8 cellular contexts compared by ENCODE assay signal in genomic region chr19:1270168-1270853, GRCh38. TPM values are rescaled to one million over a fixed set of nuclear protein-coding genes. Genes with fewer than 3 reads are reported as not detected.
DNase-seq lines count a peak whose midpoint lies in the region; ATAC-seq, FAIRE-seq and TF ChIP-seq lines count a peak whose summit lies in the region.

No MANE protein-coding gene starts in this region.

- H3K27ac ChIP-seq in DND-41 (ENCODE audit: low read length) (peak overlapping the region; percentile 92), OCI-LY3 (ENCODE audit: low read length) (peak overlapping the region; percentile 69), H1 (ENCODE audit: low read depth, low read length) (peak overlapping the region; percentile 98)

- H3K79me2 ChIP-seq in DND-41 (ENCODE audit: insufficient read depth, low read length) (peaks cover 56% of the 10 kb centered on the region), OCI-LY3 (ENCODE audit: low read length) (peaks cover 55% of the 10 kb centered on the region), H1 (ENCODE audit: control insufficient read depth in 1 of 2, insufficient read depth in 2 of 2, low read length in 2 of 2) (peaks cover 5 to 32% of the 10 kb centered on the region in 2 experiments)

- WGBS in H1 (ENCODE audit: extremely low coverage in 1 of 2, insufficient coverage in 1 of 2, insufficient read length in 1 of 2, insufficient replicate concordance in 2 of 2, low coverage in 1 of 2, low lambda C conversion rate in 2 of 2, missing lambda C conversion rate in 1 of 2), 2 experiments = 62% methylated on average over 9 of the region's 9 CpGs; no CpG with 5 or more reads in 1 of the 2 experiments

- H3K23me2 ChIP-seq in H1 (ENCODE audit: low read depth, low read length) = peaks cover 23% of the 10 kb centered on the region; the same call in 1 of the 2 replicates

- H2AK5ac ChIP-seq in H1 (ENCODE audit: low read depth, low read length) = no peak overlapping the region; the same call in 1 of the 2 replicates

- H3K9ac ChIP-seq in DND-41 (ENCODE audit: low read depth, low read length) (peak overlapping the region; percentile 90), OCI-LY3 (ENCODE audit: low read length) (peak overlapping the region; percentile 86), H1 (replicated peaks in 1 of 4; ENCODE audit: extremely low read depth in 1 of 4, low read depth in 3 of 4, low read length in 3 of 4) (peak overlapping the region; percentile 91 to 100 (median 97))

- no peak for TF ChIP-seq RAD21 in H1 (IDR thresholded peaks at IDR 0.05 in 1 of 2, conservative IDR thresholded peaks at IDR 0.05 in 1 of 2; ENCODE audit: low read depth in 2 of 2, low read length in 2 of 2)

- ATAC-seq in DND-41 (ENCODE audit: insufficient read depth, low read depth) = no peak
- no peak for ATAC-seq in GM21360 (IDR thresholded peaks at IDR 0.05; ENCODE audit: unreplicated experiment)
- ATAC-seq in HG02588 (IDR thresholded peaks at IDR 0.05; ENCODE audit: unreplicated experiment) = no peak
- ATAC-seq in GM19328 (IDR thresholded peaks at IDR 0.05; ENCODE audit: unreplicated experiment) = no peak

- peak overlapping the region; percentile 83 for H3K4me2 ChIP-seq in DND-41 (ENCODE audit: insufficient read depth, low read length)
- peak overlapping the region; percentile 98 for H3K4me2 ChIP-seq in OCI-LY3 (ENCODE audit: low read length)
- peak overlapping the region; percentile 83 to 99 for H3K4me2 ChIP-seq in H1 (ENCODE audit: insufficient read depth in 1 of 2, low read depth in 2 of 2, low read length in 2 of 2)

- H3K56ac ChIP-seq in H1 (replicated peaks; ENCODE audit: insufficient read length, low read depth, low read length) = no peak overlapping the region

- no peak overlapping the region for H3K23ac ChIP-seq in H1 (ENCODE audit: insufficient read length)

- TF ChIP-seq CTCF in DND-41 (IDR thresholded peaks at IDR 0.05; ENCODE audit: borderline replicate concordance, extremely low read depth, low read length, poor library complexity, severe bottlenecking) = no peak
- no peak for TF ChIP-seq CTCF in OCI-LY3 (IDR thresholded peaks at IDR 0.05; ENCODE audit: low read depth, low read length)
- no peak for TF ChIP-seq CTCF in H1 (IDR thresholded peaks at IDR 0.05; ENCODE audit: control extremely low read depth in 1 of 3, insufficient read depth in 1 of 3, low read depth in 1 of 3, low read length in 3 of 3)
- TF ChIP-seq CTCF in osteocyte (IDR thresholded peaks at IDR 0.05) = no peak

- no peak for TF ChIP-seq EP300 in H1 (IDR thresholded peaks at IDR 0.05; ENCODE audit: borderline replicate concordance in 1 of 2, low read depth in 2 of 2, low read length in 2 of 2)

- H2BK12ac ChIP-seq in H1 (ENCODE audit: low read depth, low read length) = no peak overlapping the region

- H3K36me3 Mint-ChIP-seq in osteocyte (ENCODE audit: unreplicated experiment) = peaks cover 32% of the 10 kb centered on the region

- H2BK20ac ChIP-seq in H1 (ENCODE audit: low read length) = no peak overlapping the region

- POLR2A ChIA-PET in H1 (lab: Charles Lee; ENCODE audit: partially characterized antibody) = interaction anchor here (0.7 to 19.4 kb wide), 22 partner anchors 6 to 305 kb away, joined by 3 to 456 read pairs (median 8); partner anchors contain the start of genes ARHGAP45, ATP5F1D, CBARP and CIRBP

- H4K5ac ChIP-seq in H1 (ENCODE audit: insufficient read length, low read depth, low read length) = peak overlapping the region; percentile 0

- DNase-seq in DND-41 (peak; percentile 38), H1 (ENCODE audit: low read depth in 1 of 2, low spot score in 2 of 2) (no peak), osteocyte (ENCODE audit: extremely low spot score, unreplicated experiment) (no peak), SKM-1 treated with dmso at 0.1 percent for 144 hours (lab: John Stamatoyannopoulos, UW; ENCODE audit: unreplicated experiment) (no peak)

- CTCF ChIA-PET in H1 (lab: Charles Lee; ENCODE audit: partially characterized antibody) = interaction anchor here (15.9 kb wide), 1 partner anchor 27 kb away, joined by 212 read pairs; the partner anchor contains the start of gene ATP5F1D

- H3K27me3 Mint-ChIP-seq in osteocyte (ENCODE audit: unreplicated experiment) = no peaks in the 10 kb centered on the region

- H3K79me1 ChIP-seq in H1 (ENCODE audit: low read depth, low read length) = peaks cover 17% of the 10 kb centered on the region

- H3K27ac Mint-ChIP-seq in osteocyte (ENCODE audit: unreplicated experiment) = peak overlapping the region; percentile 81

- H4K20me1 ChIP-seq in DND-41 (ENCODE audit: insufficient read depth, low read length) = peaks cover 56% of the 10 kb centered on the region
- peaks cover 16% of the 10 kb centered on the region for H4K20me1 ChIP-seq in OCI-LY3 (ENCODE audit: insufficient read depth, low read length)
- H4K20me1 ChIP-seq in H1 (replicated peaks in 1 of 2; ENCODE audit: control insufficient read depth in 1 of 2, insufficient read depth in 2 of 2, low read length in 2 of 2) = peaks cover 7 to 25% of the 10 kb centered on the region in 2 experiments

- H3K9me3 ChIP-seq in DND-41 (ENCODE audit: insufficient read depth, low read length, severe bottlenecking) (no peaks in the 10 kb centered on the region), OCI-LY3 (ENCODE audit: insufficient read depth, low read length) (no peaks in the 10 kb centered on the region), H1 (ENCODE audit: insufficient read depth in 2 of 2, low read depth in 1 of 2, low read length in 1 of 2) (no peaks in the 10 kb centered on the region)

- no peaks in the 10 kb centered on the region for H3K9me3 Mint-ChIP-seq in osteocyte (ENCODE audit: unreplicated experiment)

- H3K4me1 ChIP-seq in DND-41 (ENCODE audit: insufficient read depth, low read length) (peaks cover 79% of the 10 kb centered on the region), OCI-LY3 (ENCODE audit: low read length) (peaks cover 43% of the 10 kb centered on the region), H1 (replicated peaks in 1 of 4; ENCODE audit: control insufficient read depth in 3 of 4, insufficient read depth in 4 of 4, low read length in 3 of 4) (peaks cover 4 to 49% (median 35%) of the 10 kb centered on the region in 4 experiments)

- peak overlapping the region; percentile 72 for H2BK5ac ChIP-seq in H1 (ENCODE audit: low read depth, low read length)

- no peak overlapping the region for H3K14ac ChIP-seq in H1 (ENCODE audit: insufficient read length)

- H3K4ac ChIP-seq in H1 (replicated peaks; ENCODE audit: insufficient read length, low read depth, low read length) = peak overlapping the region; percentile 48

- H2BK120ac ChIP-seq in H1 (replicated peaks; ENCODE audit: low read depth, low read length) = no peak overlapping the region

- H3K27me3 ChIP-seq in DND-41 (ENCODE audit: insufficient read depth, low read length, poor library complexity) (peaks cover 4% of the 10 kb centered on the region), OCI-LY3 (ENCODE audit: low read depth, low read length) (peaks cover 15% of the 10 kb centered on the region), H1 (replicated peaks in 1 of 4; ENCODE audit: control insufficient read depth in 3 of 4, extremely low read depth in 1 of 4, insufficient read depth in 3 of 4, low read length in 3 of 4) (peaks cover 0 to 10% (median 5%) of the 10 kb centered on the region in 4 experiments; a peak in 4 of 7 replicates)

- peaks cover 57% of the 10 kb centered on the region for H3K36me3 ChIP-seq in DND-41 (ENCODE audit: insufficient read depth, low read length)
- H3K36me3 ChIP-seq in OCI-LY3 (replicated peaks; ENCODE audit: low read depth, low read length) = peaks cover 54% of the 10 kb centered on the region
- peaks cover 33 to 46% (median 41%) of the 10 kb centered on the region in 4 experiments for H3K36me3 ChIP-seq in H1 (ENCODE audit: control insufficient read depth in 2 of 4, insufficient read depth in 4 of 4, low read length in 3 of 4)

- peaks cover 70% of the 10 kb centered on the region for H3K4me1 Mint-ChIP-seq in osteocyte (ENCODE audit: unreplicated experiment)

- H3K4me3 ChIP-seq in DND-41 (ENCODE audit: low read depth in 1 of 2, low read length in 2 of 2) (peak overlapping the region; percentile 79 to 95; a peak in 3 of 4 replicates), OCI-LY3 (ENCODE audit: low read length) (peak overlapping the region; percentile 81), H1 (ENCODE audit: extremely low read depth in 1 of 4, insufficient read depth in 2 of 4, low read depth in 3 of 4, low read length in 4 of 4) (peak overlapping the region; percentile 74 to 95 (median 90))

- H3K18ac ChIP-seq in H1 (ENCODE audit: extremely low read depth, low read length) = no peak overlapping the region

- no peak for TF ChIP-seq POLR2A in H1 (IDR thresholded peaks at IDR 0.05; ENCODE audit: control extremely low read depth in 1 of 2, low read depth in 2 of 2, low read length in 2 of 2)

- H2AFZ ChIP-seq in DND-41 (ENCODE audit: low read depth, low read length) = no peak overlapping the region
- H2AFZ ChIP-seq in OCI-LY3 (ENCODE audit: low read depth, low read length) = no peak overlapping the region
- H2AFZ ChIP-seq in H1 (ENCODE audit: low read length) = no peak overlapping the region

- no peak for FAIRE-seq in H1 (lab: Jason Lieb, UNC)

- H2BK15ac ChIP-seq in H1 (ENCODE audit: low read length) = no peak overlapping the region

- H4K91ac ChIP-seq in H1 (replicated peaks; ENCODE audit: insufficient read length, low read length) = peak overlapping the region; percentile 96

- H3K4me3 Mint-ChIP-seq in osteocyte (ENCODE audit: unreplicated experiment) = peak overlapping the region; percentile 82

- peak overlapping the region; percentile 99; the same call in 1 of the 2 replicates for H4K8ac ChIP-seq in H1 (ENCODE audit: extremely low read depth, insufficient read depth, low read length)

RNA-seq across cellular contexts. Expression of gene CIRBP, which starts 1.2 kb away (rescaled TPM):
- total RNA-seq in H1 (2021; fragmentation: NEBNext Ultra II Directional; extraction: Animal tissue kit (Norgen Biotek cat#: 25700)) = 175 TPM in 2 replicates
- 199 and 331 TPM in 2 replicates for polyA plus RNA-seq in H1 (2011; rRNA removed)
- 472 TPM for polyA plus RNA-seq in H1 (2011; cell fraction: cytosol; rRNA removed)
- 581 TPM for polyA plus RNA-seq in H1 (2011; cell fraction: nucleus; rRNA removed)
- polyA plus RNA-seq in H1 (2012, experiment 1 of 2) = 213 to 357 TPM (median 316 TPM) in 4 replicates
- polyA plus RNA-seq in H1 (2012, experiment 2 of 2) = 95.1 TPM
- polyA plus RNA-seq in H1 (2013, experiment 1 of 2) = 151 TPM
- polyA plus RNA-seq in H1 (2013, experiment 2 of 2) = 135 TPM
- 44.5 and 56.0 TPM in 2 replicates for polyA minus RNA-seq in H1 (2011; rRNA and poly(A)+ RNA removed)
- polyA minus RNA-seq in H1 (2011; cell fraction: cytosol; rRNA and poly(A)+ RNA removed) = 77.4 TPM
- 99.9 TPM for polyA minus RNA-seq in H1 (2011; cell fraction: nucleus; rRNA and poly(A)+ RNA removed)
- 401 and 408 TPM in 2 replicates for total RNA-seq in osteocyte

RNA-seq across cellular contexts. Expression of gene FAM174C, which starts 5.0 kb away (rescaled TPM):
- 44.5 and 54.6 TPM in 2 replicates for total RNA-seq in H1 (2021; fragmentation: NEBNext Ultra II Directional; extraction: Animal tissue kit (Norgen Biotek cat#: 25700))
- 125 and 159 TPM in 2 replicates for polyA plus RNA-seq in H1 (2011; rRNA removed)
- polyA plus RNA-seq in H1 (2011; cell fraction: cytosol; rRNA removed) = 76.1 TPM
- polyA plus RNA-seq in H1 (2011; cell fraction: nucleus; rRNA removed) = 72.4 TPM
- 39.9 to 68.4 TPM (median 61.5 TPM) in 4 replicates for polyA plus RNA-seq in H1 (2012, experiment 1 of 2)
- polyA plus RNA-seq in H1 (2012, experiment 2 of 2) = 79.3 TPM
- 50.0 TPM for polyA plus RNA-seq in H1 (2013, experiment 1 of 2)
- polyA plus RNA-seq in H1 (2013, experiment 2 of 2) = 59.2 TPM
- polyA minus RNA-seq in H1 (2011; rRNA and poly(A)+ RNA removed) = 6.8 and 9.7 TPM in 2 replicates
- 22.8 TPM for polyA minus RNA-seq in H1 (2011; cell fraction: cytosol; rRNA and poly(A)+ RNA removed)
- 20.8 TPM for polyA minus RNA-seq in H1 (2011; cell fraction: nucleus; rRNA and poly(A)+ RNA removed)
- total RNA-seq in osteocyte = 35.3 and 35.8 TPM in 2 replicates

RNA-seq across cellular contexts. Expression of gene EFNA2, which starts 15.4 kb away (rescaled TPM):
- total RNA-seq in H1 (2021; fragmentation: NEBNext Ultra II Directional; extraction: Animal tissue kit (Norgen Biotek cat#: 25700)) = 7.0 and 10.3 TPM in 2 replicates
- polyA plus RNA-seq in H1 (2011; rRNA removed) = 4.0 and 10.1 TPM in 2 replicates
- 4.0 TPM for polyA plus RNA-seq in H1 (2011; cell fraction: cytosol; rRNA removed)
- polyA plus RNA-seq in H1 (2011; cell fraction: nucleus; rRNA removed) = 7.2 TPM
- 2.0 to 9.1 TPM (median 7.0 TPM) in 4 replicates for polyA plus RNA-seq in H1 (2012, experiment 1 of 2)
- polyA plus RNA-seq in H1 (2012, experiment 2 of 2) = 7.5 TPM
- 10.3 TPM for polyA plus RNA-seq in H1 (2013, experiment 1 of 2)
- 10.9 TPM for polyA plus RNA-seq in H1 (2013, experiment 2 of 2)
- 0.63 and 1.6 TPM in 2 replicates for polyA minus RNA-seq in H1 (2011; rRNA and poly(A)+ RNA removed)
- polyA minus RNA-seq in H1 (2011; cell fraction: cytosol; rRNA and poly(A)+ RNA removed) = 9.2 TPM
- polyA minus RNA-seq in H1 (2011; cell fraction: nucleus; rRNA and poly(A)+ RNA removed) = 6.9 TPM
- total RNA-seq in osteocyte = 3.8 and 4.2 TPM in 2 replicates

RNA-seq across cellular contexts. Expression of gene MIDN, which starts 21.9 kb away (rescaled TPM):
- total RNA-seq in H1 (2021; fragmentation: NEBNext Ultra II Directional; extraction: Animal tissue kit (Norgen Biotek cat#: 25700)) = 159 and 166 TPM in 2 replicates
- polyA plus RNA-seq in H1 (2011; rRNA removed) = 39.8 and 86.0 TPM in 2 replicates
- polyA plus RNA-seq in H1 (2011; cell fraction: cytosol; rRNA removed) = 38.5 TPM
- 85.2 TPM for polyA plus RNA-seq in H1 (2011; cell fraction: nucleus; rRNA removed)
- 58.2 to 110 TPM (median 92.2 TPM) in 4 replicates for polyA plus RNA-seq in H1 (2012, experiment 1 of 2)
- polyA plus RNA-seq in H1 (2012, experiment 2 of 2) = 90.5 TPM
- polyA plus RNA-seq in H1 (2013, experiment 1 of 2) = 95.6 TPM
- polyA plus RNA-seq in H1 (2013, experiment 2 of 2) = 90.3 TPM
- 10.3 and 14.3 TPM in 2 replicates for polyA minus RNA-seq in H1 (2011; rRNA and poly(A)+ RNA removed)
- polyA minus RNA-seq in H1 (2011; cell fraction: cytosol; rRNA and poly(A)+ RNA removed) = 86.0 TPM
- 55.2 TPM for polyA minus RNA-seq in H1 (2011; cell fraction: nucleus; rRNA and poly(A)+ RNA removed)
- 98.1 and 103 TPM in 2 replicates for total RNA-seq in osteocyte

RNA-seq across cellular contexts. Expression of gene ATP5F1D, which starts 28.8 kb away (rescaled TPM):
- 174 and 182 TPM in 2 replicates for total RNA-seq in H1 (2021; fragmentation: NEBNext Ultra II Directional; extraction: Animal tissue kit (Norgen Biotek cat#: 25700))
- polyA plus RNA-seq in H1 (2011; rRNA removed) = 249 and 338 TPM in 2 replicates
- polyA plus RNA-seq in H1 (2011; cell fraction: cytosol; rRNA removed) = 142 TPM
- 120 TPM for polyA plus RNA-seq in H1 (2011; cell fraction: nucleus; rRNA removed)
- polyA plus RNA-seq in H1 (2012, experiment 1 of 2) = 87.3 to 189 TPM (median 180 TPM) in 4 replicates
- 328 TPM for polyA plus RNA-seq in H1 (2012, experiment 2 of 2)
- polyA plus RNA-seq in H1 (2013, experiment 1 of 2) = 148 TPM
- polyA plus RNA-seq in H1 (2013, experiment 2 of 2) = 145 TPM
- 13.4 and 18.6 TPM in 2 replicates for polyA minus RNA-seq in H1 (2011; rRNA and poly(A)+ RNA removed)
- polyA minus RNA-seq in H1 (2011; cell fraction: cytosol; rRNA and poly(A)+ RNA removed) = 118 TPM
- 40.2 TPM for polyA minus RNA-seq in H1 (2011; cell fraction: nucleus; rRNA and poly(A)+ RNA removed)
- 167 and 172 TPM in 2 replicates for total RNA-seq in osteocyte
